13 cellular contexts compared by ENCODE assay signal in the genomic region with DNA sequence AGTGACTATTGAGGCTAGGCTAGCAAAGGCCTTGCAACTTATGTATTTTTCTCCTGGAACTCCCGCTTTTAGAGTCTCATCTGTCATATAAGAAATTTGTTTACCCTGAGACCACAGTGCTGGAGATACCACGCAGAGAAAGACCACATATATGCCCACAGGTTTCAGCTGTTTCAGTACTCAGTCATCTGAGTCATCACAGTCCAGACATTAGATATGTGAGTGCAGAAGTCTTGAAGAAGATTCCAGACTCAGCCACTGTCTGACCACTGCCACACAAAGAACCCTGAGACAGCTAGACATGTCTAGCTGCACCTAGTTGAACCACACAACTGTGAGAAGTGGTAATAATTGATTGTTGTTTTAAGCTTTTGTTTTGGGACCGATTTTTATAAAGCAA.
A peak's percentile ranks its signal among the peaks of the same experiment; 100 is the strongest.
DNase-seq lines count a peak whose midpoint lies in the region; ATAC-seq and TF ChIP-seq lines count a peak whose summit lies in the region.
"Had no signal": no experiment of that assay in that cellular context is flagged by ENCODE, and none has a peak within 500 bp of the region (broad histone marks: within the 10 kb centered on the region; RNA-seq: fewer than 3 reads in every experiment).

No MANE protein-coding gene starts in this region.

- TF ChIP-seq POLR2A in prostate gland (IDR thresholded peaks at IDR 0.05): no peak

- H3K9me3 ChIP-seq in prostate gland: no peaks in the 10 kb centered on the region
- H3K9me3 ChIP-seq: pancreas had no signal

- ATAC-seq in GM21529 (IDR thresholded peaks at IDR 0.05; ENCODE audit: unreplicated experiment) (peak; percentile 52), HG03558 (IDR thresholded peaks at IDR 0.05; ENCODE audit: extremely low read depth, unreplicated experiment) (peak; percentile 55), HG03108 (IDR thresholded peaks at IDR 0.05; ENCODE audit: unreplicated experiment) (no peak)
- ATAC-seq: pancreas had no signal

- H3K4me3 ChIP-seq in choroid plexus epithelial cell (ENCODE audit: low read depth, low read length): no peak overlapping the region
- H3K4me3 ChIP-seq in prostate gland: no peak overlapping the region
- H3K4me3 ChIP-seq: pancreas had no signal

- DNase-seq in ELR (ENCODE audit: low read depth) (peak; percentile 15), choroid plexus epithelial cell (ENCODE audit: low read depth) (peak; percentile 61), NCI-H1436 (lab: John Stamatoyannopoulos, UW) (no peak), hippocampal formation (lab: John Stamatoyannopoulos, UW) (no peak), prostate gland (ENCODE audit: low spot score) (no peak)
- DNase-seq: activated CD4-positive, alpha-beta T cell treated with anti-CD3 and anti-CD28 coated beads, Interleukin-2, amount 10 ng/mL, durations not matched to agents 7 days and 5 days; activated effector memory CD4-positive, alpha-beta T cell treated with Interleukin-2 at 50 U/mL for 16 hours; DMS53; pancreas; stimulated activated naive B cell treated with anti-CD40 and anti-IgM and Interleukin-4, amounts not matched to agents 10 μg/mL and 1 μg/mL and 100 μg/mL, for 72 hours had no signal

- intact Hi-C loops in prostate gland (cut with DNase I): no loop called here

- no peaks in the 10 kb centered on the region for H3K27me3 ChIP-seq in prostate gland (replicated peaks; ENCODE audit: insufficient read depth)
- H3K27me3 ChIP-seq: pancreas had no signal

- no peak for TF ChIP-seq CTCF in choroid plexus epithelial cell (conservative IDR thresholded peaks at IDR 0.05; ENCODE audit: low read depth, low read length)
- no peak for TF ChIP-seq CTCF in prostate gland (IDR thresholded peaks at IDR 0.05)

- H3K27ac ChIP-seq in prostate gland: no peak overlapping the region
- H3K27ac ChIP-seq: pancreas had no signal

- 84% methylated on average over 3 of the region's 3 CpGs for WGBS in prostate gland

- no peaks in the 10 kb centered on the region for H3K36me3 ChIP-seq in prostate gland
- H3K36me3 ChIP-seq: pancreas had no signal

- no peaks in the 10 kb centered on the region for H3K4me1 ChIP-seq in prostate gland (replicated peaks)
- H3K4me1 ChIP-seq: pancreas had no signal

Comparison
In these comparisons a context has a peak if more than half of its experiments do, and no peak if none do; other contexts are left out.
1. DNase-seq: peak in ELR (single experiment) and choroid plexus epithelial cell (single experiment); none in NCI-H1436 (single experiment), hippocampal formation (0 of 2) and prostate gland (single experiment).